ENCODE assay signal across 1 cellular context in genomic region chr11:63769044-63769718, GRCh38.
TF ChIP-seq lines count a peak whose summit lies in the region.

No MANE protein-coding gene starts in this region.

TF ChIP-seq in K562, 482 proteins besides CTCF, POLR2A, EP300 and RAD21 (continued from another document):
- TF ChIP-seq CREBBP (IDR thresholded peaks at IDR 0.05; ENCODE audit: low read depth, low read length) (no peak), TRIM28 (IDR thresholded peaks at IDR 0.05) (no peak), GATAD2B (IDR thresholded peaks at IDR 0.05; ENCODE audit: borderline replicate concordance) (peak; percentile 72; the same call in 1 of the 2 replicates), TEAD2 (tag; IDR thresholded peaks at IDR 0.05) (no peak), C11orf30 (IDR thresholded peaks at IDR 0.05; ENCODE audit: low read depth) (no peak), SAP30 (IDR thresholded peaks at IDR 0.05; ENCODE audit: borderline replicate concordance, insufficient read depth, low read depth, low read length, poor library complexity, severe bottlenecking) (no peak), CXXC5 (CRISPR knock-in tag; IDR thresholded peaks at IDR 0.05) (peak; percentile 59; the same call in 1 of the 2 replicates), CCNT2 (IDR thresholded peaks at IDR 0.05; ENCODE audit: borderline replicate concordance, extremely low read depth, insufficient read length, low read depth, low read length) (peak; percentile 10), BRD4 (IDR thresholded peaks at IDR 0.05) (no peak), XRCC5 (IDR thresholded peaks at IDR 0.05; ENCODE audit: low read depth, low read length) (no peak), ZNF436 (CRISPR knock-in tag; IDR thresholded peaks at IDR 0.05) (no peak), ZNF395 (CRISPR knock-in tag; IDR thresholded peaks at IDR 0.05) (no peak), ARID3A (IDR thresholded peaks at IDR 0.05; ENCODE audit: borderline replicate concordance, low read depth, low read length) (no peak), RHOXF2B (CRISPR knock-in tag; conservative IDR thresholded peaks at IDR 0.05) (no peak), HOXB6 (CRISPR knock-in tag; IDR thresholded peaks at IDR 0.05; ENCODE audit: borderline replicate concordance) (no peak), ZNF445 (CRISPR knock-in tag; IDR thresholded peaks at IDR 0.05; ENCODE audit: low read depth) (no peak), DPF2 (IDR thresholded peaks at IDR 0.05) (peak; percentile 19; the same call in 1 of the 2 replicates), NFE2 (IDR thresholded peaks at IDR 0.05; ENCODE audit: low read depth) (peak; percentile 62), ETS2 (tag; IDR thresholded peaks at IDR 0.05; ENCODE audit: borderline replicate concordance, poor library complexity, severe bottlenecking) (no peak), PCBP2 (IDR thresholded peaks at IDR 0.05; ENCODE audit: low read depth, low read length, poor library complexity, severe bottlenecking) (no peak), TAF7 (tag; IDR thresholded peaks at IDR 0.05) (no peak), CBX5 (IDR thresholded peaks at IDR 0.05; ENCODE audit: borderline replicate concordance, low read depth) (no peak), KHSRP (IDR thresholded peaks at IDR 0.05) (no peak), ZFX (CRISPR knock-in tag; IDR thresholded peaks at IDR 0.05) (peak; percentile 55; the same call in 1 of the 2 replicates), BRF1 (IDR thresholded peaks at IDR 0.05; ENCODE audit: borderline replicate concordance, extremely low read depth, insufficient read length) (no peak), MAZ (CRISPR knock-in tag; conservative IDR thresholded peaks at IDR 0.05 in 1 of 2, IDR thresholded peaks at IDR 0.05 in 1 of 2) (peak; percentile 64 to 69), RBFOX2 (IDR thresholded peaks at IDR 0.05; ENCODE audit: low read depth, low read length) (peak; percentile 64), TAF15 (IDR thresholded peaks at IDR 0.05; ENCODE audit: low read depth, low read length) (no peak), PHTF2 (CRISPR knock-in tag; IDR thresholded peaks at IDR 0.05) (no peak), CREM (IDR thresholded peaks at IDR 0.05; ENCODE audit: low read depth) (0 out of 2 replicates have a peak, but pooled peaks have one; percentile 9), ATF6 (CRISPR knock-in tag; IDR thresholded peaks at IDR 0.05) (no peak), PHF8 (IDR thresholded peaks at IDR 0.05; ENCODE audit: borderline replicate concordance, low read length) (peak; percentile 77; the same call in 1 of the 2 replicates), NFIC (IDR thresholded peaks at IDR 0.05) (peak; percentile 28; the same call in 1 of the 2 replicates), FOXJ2 (tag; IDR thresholded peaks at IDR 0.05) (no peak), RNF2 (IDR thresholded peaks at IDR 0.05) (no peak), MYBL2 (IDR thresholded peaks at IDR 0.05; ENCODE audit: low read depth) (no peak), MYBL2 (CRISPR knock-in tag; IDR thresholded peaks at IDR 0.05; ENCODE audit: borderline replicate concordance) (no peak)
- TF ChIP-seq, protein P1, sequence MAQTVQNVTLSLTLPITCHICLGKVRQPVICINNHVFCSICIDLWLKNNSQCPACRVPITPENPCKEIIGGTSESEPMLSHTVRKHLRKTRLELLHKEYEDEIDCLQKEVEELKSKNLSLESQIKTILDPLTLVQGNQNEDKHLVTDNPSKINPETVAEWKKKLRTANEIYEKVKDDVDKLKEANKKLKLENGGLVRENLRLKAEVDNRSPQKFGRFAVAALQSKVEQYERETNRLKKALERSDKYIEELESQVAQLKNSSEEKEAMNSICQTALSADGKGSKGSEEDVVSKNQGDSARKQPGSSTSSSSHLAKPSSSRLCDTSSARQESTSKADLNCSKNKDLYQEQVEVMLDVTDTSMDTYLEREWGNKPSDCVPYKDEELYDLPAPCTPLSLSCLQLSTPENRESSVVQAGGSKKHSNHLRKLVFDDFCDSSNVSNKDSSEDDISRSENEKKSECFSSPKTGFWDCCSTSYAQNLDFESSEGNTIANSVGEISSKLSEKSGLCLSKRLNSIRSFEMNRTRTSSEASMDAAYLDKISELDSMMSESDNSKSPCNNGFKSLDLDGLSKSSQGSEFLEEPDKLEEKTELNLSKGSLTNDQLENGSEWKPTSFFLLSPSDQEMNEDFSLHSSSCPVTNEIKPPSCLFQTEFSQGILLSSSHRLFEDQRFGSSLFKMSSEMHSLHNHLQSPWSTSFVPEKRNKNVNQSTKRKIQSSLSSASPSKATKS (CRISPR knock-in tag; IDR thresholded peaks at IDR 0.05) = no peak
- TF ChIP-seq, protein P2, sequence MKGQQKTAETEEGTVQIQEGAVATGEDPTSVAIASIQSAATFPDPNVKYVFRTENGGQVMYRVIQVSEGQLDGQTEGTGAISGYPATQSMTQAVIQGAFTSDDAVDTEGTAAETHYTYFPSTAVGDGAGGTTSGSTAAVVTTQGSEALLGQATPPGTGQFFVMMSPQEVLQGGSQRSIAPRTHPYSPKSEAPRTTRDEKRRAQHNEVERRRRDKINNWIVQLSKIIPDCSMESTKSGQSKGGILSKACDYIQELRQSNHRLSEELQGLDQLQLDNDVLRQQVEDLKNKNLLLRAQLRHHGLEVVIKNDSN (CRISPR knock-in tag; IDR thresholded peaks at IDR 0.05) = no peak
- TF ChIP-seq, protein P3, sequence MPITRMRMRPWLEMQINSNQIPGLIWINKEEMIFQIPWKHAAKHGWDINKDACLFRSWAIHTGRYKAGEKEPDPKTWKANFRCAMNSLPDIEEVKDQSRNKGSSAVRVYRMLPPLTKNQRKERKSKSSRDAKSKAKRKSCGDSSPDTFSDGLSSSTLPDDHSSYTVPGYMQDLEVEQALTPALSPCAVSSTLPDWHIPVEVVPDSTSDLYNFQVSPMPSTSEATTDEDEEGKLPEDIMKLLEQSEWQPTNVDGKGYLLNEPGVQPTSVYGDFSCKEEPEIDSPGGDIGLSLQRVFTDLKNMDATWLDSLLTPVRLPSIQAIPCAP (CRISPR knock-in tag; IDR thresholded peaks at IDR 0.05; ENCODE audit: borderline replicate concordance) = no peak
- TF ChIP-seq, protein P4, sequence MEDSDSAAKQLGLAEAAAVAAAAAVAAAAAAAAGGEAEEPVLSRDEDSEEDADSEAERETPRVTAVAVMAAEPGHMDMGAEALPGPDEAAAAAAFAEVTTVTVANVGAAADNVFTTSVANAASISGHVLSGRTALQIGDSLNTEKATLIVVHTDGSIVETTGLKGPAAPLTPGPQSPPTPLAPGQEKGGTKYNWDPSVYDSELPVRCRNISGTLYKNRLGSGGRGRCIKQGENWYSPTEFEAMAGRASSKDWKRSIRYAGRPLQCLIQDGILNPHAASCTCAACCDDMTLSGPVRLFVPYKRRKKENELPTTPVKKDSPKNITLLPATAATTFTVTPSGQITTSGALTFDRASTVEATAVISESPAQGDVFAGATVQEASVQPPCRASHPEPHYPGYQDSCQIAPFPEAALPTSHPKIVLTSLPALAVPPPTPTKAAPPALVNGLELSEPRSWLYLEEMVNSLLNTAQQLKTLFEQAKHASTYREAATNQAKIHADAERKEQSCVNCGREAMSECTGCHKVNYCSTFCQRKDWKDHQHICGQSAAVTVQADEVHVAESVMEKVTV (CRISPR knock-in tag; IDR thresholded peaks at IDR 0.05) = no peak
